ENCODE assay signal across 10 cellular contexts in genomic region chr13:85619321-85619720, GRCh38.
"Had no signal": no experiment of that assay in that cellular context is flagged by ENCODE, and none has a peak within 500 bp of the region (broad histone marks: within the 10 kb centered on the region; RNA-seq: fewer than 3 reads in every experiment).

No MANE protein-coding gene starts in this region.

- H3K9ac ChIP-seq: GM23248 had no signal

- H3K36me3 ChIP-seq: HAP-1 had no signal

- H3K4me3 ChIP-seq: GM23248, HAP-1, K562 had no signal

- H3K27ac ChIP-seq: GM23248 had no signal

- H3K4me1 ChIP-seq: HAP-1 had no signal

- FAIRE-seq: H1, HTR-8/SVneo, K562 had no signal

- ATAC-seq: HCT116, K562 had no signal

- DNase-seq: GM23248, H7, HFFc6, IMR-90, KG1 had no signal
